8 cellular contexts compared by ENCODE assay signal in the genomic region with DNA sequence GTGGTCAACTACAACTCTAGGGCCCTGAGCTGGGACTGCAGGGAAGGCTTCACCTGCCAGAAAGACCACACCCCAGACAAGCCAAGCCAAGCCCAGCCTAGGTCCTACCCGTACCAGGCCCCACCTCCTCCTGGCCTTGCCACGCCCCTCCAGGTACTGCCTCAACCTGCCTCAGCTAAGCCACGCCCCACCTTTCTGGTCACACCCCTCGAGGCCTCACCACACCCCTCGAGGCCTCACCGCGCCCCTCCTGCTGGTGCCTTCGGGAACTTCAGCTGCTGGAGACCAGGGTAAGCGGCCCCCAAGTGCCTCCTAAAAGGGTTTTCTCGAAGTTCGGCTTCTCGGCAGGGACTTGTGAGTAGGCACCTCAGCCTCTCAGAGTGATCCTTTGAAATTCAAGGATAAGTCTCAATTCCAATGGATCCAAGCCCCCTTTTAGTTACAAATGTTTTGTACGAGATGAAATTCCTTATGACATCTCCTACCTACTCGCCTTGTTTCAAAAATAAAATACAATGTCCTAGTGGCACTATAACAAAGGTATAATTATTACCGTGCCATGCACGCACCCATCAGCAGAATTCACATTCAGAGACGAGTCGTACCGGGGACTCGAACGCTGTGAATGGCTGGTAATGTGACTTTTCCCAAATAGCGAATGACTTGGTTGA.
DNase-seq lines count a peak whose midpoint lies in the region; ATAC-seq and TF ChIP-seq lines count a peak whose summit lies in the region.

No MANE protein-coding gene starts in this region.

- intact Hi-C loops in uterus (cut with DNase I; ENCODE audit: low total_unique reads): no loop called here

- no peak for TF ChIP-seq POLR2A in uterus (IDR thresholded peaks at IDR 0.05)

- no peak overlapping the region for H3K9ac ChIP-seq in NT2/D1 (ENCODE audit: insufficient read length, low read depth)

- H3K27me3 ChIP-seq in NT2/D1 (ENCODE audit: insufficient read depth, insufficient read length): peaks cover 3% of the 10 kb centered on the region
- no peaks in the 10 kb centered on the region for H3K27me3 ChIP-seq in uterus

- H3K36me3 ChIP-seq in NT2/D1 (ENCODE audit: insufficient read depth, insufficient read length, low read length) (no peaks in the 10 kb centered on the region), uterus (no peaks in the 10 kb centered on the region)

- H3K9me3 ChIP-seq in NT2/D1 (ENCODE audit: insufficient read depth, low read length) (no peaks in the 10 kb centered on the region), uterus (no peaks in the 10 kb centered on the region)

- TF ChIP-seq CTCF in fibroblast of mammary gland (conservative IDR thresholded peaks at IDR 0.05; ENCODE audit: control insufficient read depth, insufficient read depth, low read depth, low read length): peak; percentile 40
- TF ChIP-seq CTCF in uterus (IDR thresholded peaks at IDR 0.05): no peak

- peak; percentile 60 for ATAC-seq in GM21526 (IDR thresholded peaks at IDR 0.05; ENCODE audit: low FRiP score, unreplicated experiment)

- H3K27ac ChIP-seq in uterus: no peak overlapping the region

- H3K4me3 ChIP-seq in NT2/D1 (ENCODE audit: insufficient read length, low read depth) (no peak overlapping the region), fibroblast of mammary gland (ENCODE audit: control insufficient read depth, low read depth, low read length) (no peak overlapping the region), uterus (no peak overlapping the region)

- DNase-seq in Daoy (ENCODE audit: low read depth): peak; percentile 41
- DNase-seq in NT2/D1 (ENCODE audit: low read depth, low spot score): peak; percentile 70
- no peak for DNase-seq in fibroblast of mammary gland (ENCODE audit: low read depth)
- peak; percentile 9 to 32 for DNase-seq in stimulated activated CD8-positive, alpha-beta memory T cell treated with anti-CD3 and anti-CD28 coated beads, Interleukin-15, amount 100 ng/mL, for 48 hours (ENCODE audit: low read depth in 2 of 2)
- no peak for DNase-seq in uterus
- no peak for DNase-seq in SHP77 (lab: John Stamatoyannopoulos, UW)
- DNase-seq in activated gamma-delta T cell (lab: John Stamatoyannopoulos, UW): no peak

- peaks cover 2% of the 10 kb centered on the region for H3K4me1 ChIP-seq in NT2/D1 (ENCODE audit: insufficient read depth, insufficient read length)
- no peaks in the 10 kb centered on the region for H3K4me1 ChIP-seq in uterus

Comparison
In these comparisons a context has a peak if more than half of its experiments do, and no peak if none do; other contexts are left out.
1. DNase-seq: peak in Daoy (single experiment), NT2/D1 (single experiment) and stimulated activated CD8-positive, alpha-beta memory T cell treated with anti-CD3 and anti-CD28 coated beads, Interleukin-15, amount 100 ng/mL, for 48 hours (2 of 2); none in fibroblast of mammary gland (single experiment), uterus (0 of 2), SHP77 (0 of 2) and activated gamma-delta T cell (single experiment).